ENCODE assay signal across 10 cellular contexts in the genomic region with DNA sequence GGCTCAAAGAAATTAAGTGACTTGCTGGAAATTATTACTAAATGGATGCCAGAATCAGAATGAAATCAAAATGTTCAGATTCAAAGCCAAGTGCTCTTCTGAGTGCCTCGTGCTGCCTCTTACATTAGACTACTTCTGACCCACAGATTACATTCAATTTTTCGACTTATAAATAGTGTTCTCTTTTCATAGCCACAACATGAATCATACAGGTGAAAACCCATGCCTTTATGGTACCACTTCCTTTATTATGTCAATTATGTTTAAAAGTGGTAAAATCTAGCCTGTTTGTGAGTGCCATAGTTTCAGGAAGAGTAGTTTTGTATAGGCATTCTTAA.
DNase-seq lines count a peak whose midpoint lies in the region; ATAC-seq, FAIRE-seq and TF ChIP-seq lines count a peak whose summit lies in the region.
"Had no signal": no experiment of that assay in that cellular context is flagged by ENCODE, and none has a peak within 500 bp of the region (broad histone marks: within the 10 kb centered on the region; RNA-seq: fewer than 3 reads in every experiment).

No MANE protein-coding gene starts in this region.

- peaks cover 15% of the 10 kb centered on the region for H3K4me1 Mint-ChIP-seq in activated CD8-positive, alpha-beta memory T cell treated with anti-CD3 and anti-CD28 coated beads, Interleukin-2, amount 10 ng/mL, durations not matched to agents 7 days and 5 days
- H3K4me1 Mint-ChIP-seq in natural killer cell = peaks cover 14 to 16% of the 10 kb centered on the region in 2 donors

- CTCF ChIA-PET in activated CD8-positive, alpha-beta memory T cell treated with anti-CD3 and anti-CD28 coated beads, Interleukin-2, amount 10 ng/mL, durations not matched to agents 7 days and 5 days (lab: Charles Lee) = no interaction called here

- TF ChIP-seq CTCF in natural killer cell (IDR thresholded peaks at IDR 0.05) = no peak

- H3K27ac Mint-ChIP-seq in activated CD8-positive, alpha-beta memory T cell treated with anti-CD3 and anti-CD28 coated beads, Interleukin-2, amount 10 ng/mL, durations not matched to agents 7 days and 5 days = peak overlapping the region; percentile 59
- H3K27ac Mint-ChIP-seq in natural killer cell = peak overlapping the region; percentile 27 to 80

- DNase-seq in activated CD8-positive, alpha-beta memory T cell treated with anti-CD3 and anti-CD28 coated beads, Interleukin-2, amount 10 ng/mL, durations not matched to agents 7 days and 5 days = no peak
- no peak for DNase-seq in activated CD8-positive, alpha-beta memory T cell treated with anti-CD3 and anti-CD28 coated beads, Interleukin-2, amount 50 U/mL, for 4 hours
- no peak for DNase-seq in natural killer cell
- no peak for DNase-seq in NCI-H1092 (lab: John Stamatoyannopoulos, UW)
- DNase-seq in GM19239 (ENCODE audit: insufficient read length, low spot score) = no peak
- DNase-seq in anterior cingulate cortex (lab: John Stamatoyannopoulos, UW) = no peak
- DNase-seq: NCI-H146, occipital lobe had no signal

- H3K27me3 Mint-ChIP-seq in activated CD8-positive, alpha-beta memory T cell treated with anti-CD3 and anti-CD28 coated beads, Interleukin-2, amount 10 ng/mL, durations not matched to agents 7 days and 5 days = peaks cover 3% of the 10 kb centered on the region
- H3K27me3 Mint-ChIP-seq in natural killer cell (ENCODE audit: low read depth in 2 of 2) = no peaks in the 10 kb centered on the region

- peak; percentile 45 for ATAC-seq in activated CD8-positive, alpha-beta memory T cell treated with anti-CD3 and anti-CD28 coated beads, Interleukin-2, amount 10 ng/mL, durations not matched to agents 7 days and 5 days
- ATAC-seq in GM21737 (IDR thresholded peaks at IDR 0.05; ENCODE audit: unreplicated experiment) (peak; percentile 42), HG03460 (IDR thresholded peaks at IDR 0.05; ENCODE audit: unreplicated experiment) (peak; percentile 62), natural killer cell (no peak)

- peak overlapping the region; percentile 73 for H3K4me3 Mint-ChIP-seq in activated CD8-positive, alpha-beta memory T cell treated with anti-CD3 and anti-CD28 coated beads, Interleukin-2, amount 10 ng/mL, durations not matched to agents 7 days and 5 days
- peak overlapping the region; percentile 78 for H3K4me3 Mint-ChIP-seq in natural killer cell

- no peaks in the 10 kb centered on the region for H3K36me3 Mint-ChIP-seq in activated CD8-positive, alpha-beta memory T cell treated with anti-CD3 and anti-CD28 coated beads, Interleukin-2, amount 10 ng/mL, durations not matched to agents 7 days and 5 days
- H3K36me3 Mint-ChIP-seq in natural killer cell = no peaks in the 10 kb centered on the region

- H3K9me3 Mint-ChIP-seq in activated CD8-positive, alpha-beta memory T cell treated with anti-CD3 and anti-CD28 coated beads, Interleukin-2, amount 10 ng/mL, durations not matched to agents 7 days and 5 days (ENCODE audit: low read depth) = no peaks in the 10 kb centered on the region
- H3K9me3 Mint-ChIP-seq in natural killer cell = peaks cover 0 to 4% of the 10 kb centered on the region in 2 donors

- FAIRE-seq in GM19239 (lab: Jason Lieb, UNC) = no peak

- intact Hi-C loops in natural killer cell (cut with micrococcal nuclease) = no loop called here

Comparison
In these comparisons a context has a peak if more than half of its experiments do, and no peak if none do; other contexts are left out.
1. ATAC-seq: peak in activated CD8-positive, alpha-beta memory T cell treated with anti-CD3 and anti-CD28 coated beads, Interleukin-2, amount 10 ng/mL, durations not matched to agents 7 days and 5 days (single experiment), GM21737 (single experiment) and HG03460 (single experiment); none in natural killer cell (0 of 3).